ENCODE assay signal across 9 cellular contexts in genomic region chr15:40342421-40343313, GRCh38. TPM values are rescaled to one million over a fixed set of nuclear protein-coding genes. Genes with fewer than 3 reads are reported as not detected.
DNase-seq lines count a peak whose midpoint lies in the region; ATAC-seq, FAIRE-seq and TF ChIP-seq lines count a peak whose summit lies in the region.
"Had no signal": no experiment of that assay in that cellular context is flagged by ENCODE, and none has a peak within 500 bp of the region (broad histone marks: within the 10 kb centered on the region; RNA-seq: fewer than 3 reads in every experiment).

No MANE protein-coding gene starts in this region.

- no peak overlapping the region for H3K4me3 ChIP-seq in HepG2 (replicated peaks in 1 of 3; ENCODE audit: insufficient read depth in 1 of 3, low read depth in 2 of 3, low read length in 3 of 3)
- H3K4me3 ChIP-seq in right lobe of liver, result no peak overlapping the region
- no peak overlapping the region for H3K4me3 ChIP-seq in lower lobe of right lung

- TF ChIP-seq RAD21 in HepG2 (CRISPR knock-in tag; IDR thresholded peaks at IDR 0.05), result no peak

- H3K9me3 ChIP-seq in HepG2 (ENCODE audit: low read length), result no peaks in the 10 kb centered on the region
- H3K9me3 ChIP-seq in right lobe of liver, result no peaks in the 10 kb centered on the region
- no peaks in the 10 kb centered on the region for H3K9me3 ChIP-seq in lower lobe of right lung

- POLR2A ChIA-PET in HepG2 (lab: Yijun Ruan, JAX), result interaction anchor here (2.1 kb wide), 1 partner anchor 20 kb away, joined by 5 read pairs; the partner anchor contains the start of gene INAFM2

- H3K4me1 ChIP-seq in HepG2 (ENCODE audit: insufficient read depth, low read length) (peaks cover 83% of the 10 kb centered on the region), right lobe of liver (peaks cover 0 to 21% (median 9%) of the 10 kb centered on the region in 4 donors), lower lobe of right lung (peaks cover 68% of the 10 kb centered on the region)

- TF ChIP-seq EP300 in HepG2 (IDR thresholded peaks at IDR 0.05; ENCODE audit: low read depth in 2 of 2, low read length in 2 of 2), result no peak
- no peak for TF ChIP-seq EP300 in HepG2 (CRISPR knock-in tag; IDR thresholded peaks at IDR 0.05; ENCODE audit: borderline replicate concordance)

- H3K36me3 ChIP-seq in HepG2 (replicated peaks in 1 of 2; ENCODE audit: control insufficient read depth in 1 of 2, insufficient read depth in 2 of 2, low read length in 2 of 2) (no peaks in the 10 kb centered on the region), right lobe of liver (no peaks in the 10 kb centered on the region), lower lobe of right lung (no peaks in the 10 kb centered on the region)

- no peak for DNase-seq in HepG2 (ENCODE audit: low spot score)
- no peak for DNase-seq in right lobe of liver
- DNase-seq in lower lobe of right lung, result no peak
- DNase-seq in stimulated activated CD4-positive, alpha-beta T cell treated with anti-CD3 and anti-CD28 coated beads, Interleukin-2, amount 100 ng/mL, for 48 hours, result no peak
- no peak for DNase-seq in activated T-cell treated with anti-CD3 and anti-CD28 coated beads, Interleukin-2, amount 50 U/mL, for 1 hour
- DNase-seq: activated CD8-positive, alpha-beta T cell treated with anti-CD3 and anti-CD28 coated beads for 36 hours; islet precursor cell; NCI-H1105 treated with DMSO at 0.1 percent for 48 hours had no signal

- H4K20me1 ChIP-seq in HepG2 (ENCODE audit: insufficient read depth, low read length), result peaks cover 4% of the 10 kb centered on the region; the same call in 1 of the 2 replicates

- intact Hi-C loops in HepG2 (cut with micrococcal nuclease; ENCODE audit: unreplicated experiment), result no loop called here
- intact Hi-C loops in right lobe of liver (cut with DNase I), result loop anchor here in 1 of 2 donors (10.0 kb wide), 1 partner anchor 82 kb away; no protein-coding TSS in a partner anchor
- intact Hi-C loops in lower lobe of right lung (cut with DNase I), result no loop called here

- no peak for FAIRE-seq in HepG2 (lab: Jason Lieb, UNC)

- no peaks in the 10 kb centered on the region; a peak in 1 of 5 replicates for H3K27me3 ChIP-seq in HepG2 (ENCODE audit: control insufficient read depth in 1 of 2, insufficient read depth in 2 of 2, low read length in 2 of 2)
- no peaks in the 10 kb centered on the region for H3K27me3 ChIP-seq in right lobe of liver
- no peaks in the 10 kb centered on the region for H3K27me3 ChIP-seq in lower lobe of right lung (ENCODE audit: low read depth)

- TF ChIP-seq POLR2A in HepG2 (IDR thresholded peaks at IDR 0.05; ENCODE audit: insufficient read depth in 1 of 2, low read depth in 2 of 2, low read length in 2 of 2) (no peak), right lobe of liver (IDR thresholded peaks at IDR 0.05) (no peak)

- WGBS in HepG2 (ENCODE audit: low lambda C conversion rate), result 8% methylated on average over 5 of the region's 7 CpGs
- WGBS in right lobe of liver (ENCODE audit: insufficient coverage, low coverage, low lambda C conversion rate, missing lambda C conversion rate), result 38% methylated on average over 3 of the region's 7 CpGs

- BruUV-seq in HepG2 (replicated peaks; lab: Mats Ljungman, UMichigan), result no TSS peak

- H3K9ac ChIP-seq in HepG2 (ENCODE audit: insufficient read depth, low read depth, low read length), result no peak overlapping the region

- CTCF ChIA-PET in HepG2 (lab: Yijun Ruan, JAX; ENCODE audit: low intra/inter-chr PET ratio, low total read pairs), result no interaction called here

- ATAC-seq in HepG2 (no peak), right lobe of liver (no peak), lower lobe of right lung (no peak), HG03457 (IDR thresholded peaks at IDR 0.05; ENCODE audit: unreplicated experiment) (no peak)
- ATAC-seq: activated CD8-positive, alpha-beta T cell treated with anti-CD3 and anti-CD28 coated beads for 36 hours had no signal

- no peaks in the 10 kb centered on the region for H3K79me2 ChIP-seq in HepG2 (ENCODE audit: insufficient read depth, low read length)

- TF ChIP-seq CTCF in HepG2 (CRISPR knock-in tag; IDR thresholded peaks at IDR 0.05) (no peak), right lobe of liver (IDR thresholded peaks at IDR 0.05) (no peak), lower lobe of right lung (IDR thresholded peaks at IDR 0.05) (no peak)

- H2AFZ ChIP-seq in HepG2 (ENCODE audit: low read length), result no peak overlapping the region

- H3K27ac ChIP-seq in HepG2 (ENCODE audit: extremely low read length, insufficient read depth, low read length) (no peak overlapping the region), right lobe of liver (peak overlapping the region in 1 of 3 donors; percentile 22), lower lobe of right lung (peak overlapping the region; percentile 49)

- peak overlapping the region; percentile 30; the same call in 1 of the 2 replicates for H3K4me2 ChIP-seq in HepG2 (ENCODE audit: low read depth, low read length)

- in situ Hi-C loops in HepG2 (cut with HindIII; ENCODE audit: extremely low pct_ligation_motif_present, low pct_unique_long_range_greater_than_20kb), result no loop called here

RNA-seq across cellular contexts. Expression of gene CCDC9B, which starts 1.9 kb away (rescaled TPM):
- total RNA-seq in HepG2 (2016; rRNA removed; fragmentation: Illumina TruSeq; extraction: Trizol) (1.0 and 1.6 TPM in 2 replicates), right lobe of liver (10 to 100 TPM in 1 of 6 experiments, 1 to 10 TPM in 5; 4.2 to 11.9 (median 4.7) TPM), lower lobe of right lung (71.4 TPM)
- total RNA-seq in HepG2 (2016; cell fraction: cytosol; rRNA removed; fragmentation: Illumina TruSeq; extraction: Trizol; ENCODE audit: low read depth), result 0.20 and 0.71 TPM in 2 replicates
- total RNA-seq in HepG2 (2016; cell fraction: insoluble cytoplasmic fraction; rRNA removed; fragmentation: Illumina TruSeq; extraction: Trizol), result 0.89 and 1.7 TPM in 2 replicates
- 0.74 and 0.79 TPM in 2 replicates for total RNA-seq in HepG2 (2016; cell fraction: membrane; rRNA removed; fragmentation: Illumina TruSeq; extraction: Trizol)
- total RNA-seq in HepG2 (2016; cell fraction: nucleus; rRNA removed; fragmentation: Illumina TruSeq; extraction: Trizol), result 5.4 and 6.0 TPM in 2 replicates
- 0.98 and 1.3 TPM in 2 replicates for polyA plus RNA-seq in HepG2 (2011; rRNA removed)
- 0.34 and 0.46 TPM in 2 replicates for polyA plus RNA-seq in HepG2 (2011; cell fraction: cytosol; rRNA removed)
- polyA plus RNA-seq in HepG2 (2011; cell fraction: nucleus; rRNA removed), result 16.0 and 21.0 TPM in 2 replicates
- 1.9 and 2.3 TPM in 2 replicates for polyA plus RNA-seq in HepG2 (2012)
- 0.20 and 0.31 TPM in 2 replicates for polyA plus RNA-seq in HepG2 (2016; cell fraction: cytosol; fragmentation: Illumina TruSeq; extraction: Trizol; ENCODE audit: low read depth)
- polyA plus RNA-seq in HepG2 (2016; cell fraction: insoluble cytoplasmic fraction; fragmentation: Illumina TruSeq; extraction: Trizol; ENCODE audit: low read depth), result 0.72 and 1.5 TPM in 2 replicates
- polyA plus RNA-seq in HepG2 (2016; cell fraction: membrane; fragmentation: Illumina TruSeq; extraction: Trizol; ENCODE audit: low read depth), result 0.16 and 0.26 TPM in 2 replicates
- polyA plus RNA-seq in HepG2 (2016; cell fraction: nucleus; fragmentation: Illumina TruSeq; extraction: Trizol; ENCODE audit: insufficient read depth, low read depth), result 10.8 and 14.7 TPM in 2 replicates
- polyA minus RNA-seq in HepG2 (2011; rRNA and poly(A)+ RNA removed; ENCODE audit: low replicate concordance), result 3.8 and 11.1 TPM in 2 replicates
- 0.69 and 2.3 TPM in 2 replicates for polyA minus RNA-seq in HepG2 (2011; cell fraction: cytosol; rRNA and poly(A)+ RNA removed)
- 16.1 and 20.5 TPM in 2 replicates for polyA minus RNA-seq in HepG2 (2011; cell fraction: nucleus; rRNA and poly(A)+ RNA removed)

RNA-seq across cellular contexts. Expression of gene PHGR1, which starts 8.2 kb away (rescaled TPM):
- total RNA-seq in HepG2 (2016; rRNA removed; fragmentation: Illumina TruSeq; extraction: Trizol) (not detected in 2 replicates), right lobe of liver (not detected), lower lobe of right lung (not detected)
- total RNA-seq in HepG2 (2016; cell fraction: cytosol; rRNA removed; fragmentation: Illumina TruSeq; extraction: Trizol; ENCODE audit: low read depth), result not detected in 2 replicates
- total RNA-seq in HepG2 (2016; cell fraction: insoluble cytoplasmic fraction; rRNA removed; fragmentation: Illumina TruSeq; extraction: Trizol), result not detected in 2 replicates
- total RNA-seq in HepG2 (2016; cell fraction: membrane; rRNA removed; fragmentation: Illumina TruSeq; extraction: Trizol), result not detected in 2 replicates
- total RNA-seq in HepG2 (2016; cell fraction: nucleus; rRNA removed; fragmentation: Illumina TruSeq; extraction: Trizol), result not detected in 2 replicates
- not detected in 2 replicates for polyA plus RNA-seq in HepG2 (2011; rRNA removed)
- not detected in 2 replicates for polyA plus RNA-seq in HepG2 (2011; cell fraction: cytosol; rRNA removed)
- not detected in 2 replicates for polyA plus RNA-seq in HepG2 (2011; cell fraction: nucleus; rRNA removed)
- not detected in 2 replicates for polyA plus RNA-seq in HepG2 (2012)
- polyA plus RNA-seq in HepG2 (2016; cell fraction: cytosol; fragmentation: Illumina TruSeq; extraction: Trizol; ENCODE audit: low read depth), result not detected in 2 replicates
- polyA plus RNA-seq in HepG2 (2016; cell fraction: insoluble cytoplasmic fraction; fragmentation: Illumina TruSeq; extraction: Trizol; ENCODE audit: low read depth), result not detected in 2 replicates
- not detected in 2 replicates for polyA plus RNA-seq in HepG2 (2016; cell fraction: membrane; fragmentation: Illumina TruSeq; extraction: Trizol; ENCODE audit: low read depth)
- not detected in 2 replicates for polyA plus RNA-seq in HepG2 (2016; cell fraction: nucleus; fragmentation: Illumina TruSeq; extraction: Trizol; ENCODE audit: insufficient read depth, low read depth)
- polyA minus RNA-seq in HepG2 (2011; rRNA and poly(A)+ RNA removed; ENCODE audit: low replicate concordance), result not detected in 2 replicates
- not detected in 2 replicates for polyA minus RNA-seq in HepG2 (2011; cell fraction: cytosol; rRNA and poly(A)+ RNA removed)
- polyA minus RNA-seq in HepG2 (2011; cell fraction: nucleus; rRNA and poly(A)+ RNA removed), result not detected in 2 replicates
- total RNA-seq: activated CD8-positive, alpha-beta T cell treated with anti-CD3 and anti-CD28 coated beads for 36 hours had no signal

RNA-seq across cellular contexts. Expression of gene DISP2, which starts 15.4 kb away (rescaled TPM):
- total RNA-seq in HepG2 (2016; rRNA removed; fragmentation: Illumina TruSeq; extraction: Trizol) (0.09 and 0.15 TPM in 2 replicates), right lobe of liver (under 1 TPM; 0.06 to 0.71 (median 0.16) TPM), lower lobe of right lung (4.3 TPM)
- 0.20 TPM in 1 of 2 replicates, not detected in the other for total RNA-seq in HepG2 (2016; cell fraction: cytosol; rRNA removed; fragmentation: Illumina TruSeq; extraction: Trizol; ENCODE audit: low read depth)
- total RNA-seq in HepG2 (2016; cell fraction: insoluble cytoplasmic fraction; rRNA removed; fragmentation: Illumina TruSeq; extraction: Trizol), result 0.01 and 0.15 TPM in 2 replicates
- total RNA-seq in HepG2 (2016; cell fraction: membrane; rRNA removed; fragmentation: Illumina TruSeq; extraction: Trizol), result 0.14 and 0.25 TPM in 2 replicates
- total RNA-seq in HepG2 (2016; cell fraction: nucleus; rRNA removed; fragmentation: Illumina TruSeq; extraction: Trizol), result 0.09 and 0.88 TPM in 2 replicates
- 0.07 and 0.32 TPM in 2 replicates for polyA plus RNA-seq in HepG2 (2011; rRNA removed)
- polyA plus RNA-seq in HepG2 (2011; cell fraction: cytosol; rRNA removed), result 0.03 and 0.05 TPM in 2 replicates
- 0.12 and 0.14 TPM in 2 replicates for polyA plus RNA-seq in HepG2 (2011; cell fraction: nucleus; rRNA removed)
- 0.03 and 0.12 TPM in 2 replicates for polyA plus RNA-seq in HepG2 (2012)
- polyA plus RNA-seq in HepG2 (2016; cell fraction: cytosol; fragmentation: Illumina TruSeq; extraction: Trizol; ENCODE audit: low read depth), result 0.01 and 0.08 TPM in 2 replicates
- polyA plus RNA-seq in HepG2 (2016; cell fraction: insoluble cytoplasmic fraction; fragmentation: Illumina TruSeq; extraction: Trizol; ENCODE audit: low read depth), result 0.03 and 0.20 TPM in 2 replicates
- 0.26 and 0.30 TPM in 2 replicates for polyA plus RNA-seq in HepG2 (2016; cell fraction: membrane; fragmentation: Illumina TruSeq; extraction: Trizol; ENCODE audit: low read depth)
- polyA plus RNA-seq in HepG2 (2016; cell fraction: nucleus; fragmentation: Illumina TruSeq; extraction: Trizol; ENCODE audit: insufficient read depth, low read depth), result 1.5 and 2.3 TPM in 2 replicates
- 0.40 and 1.0 TPM in 2 replicates for polyA minus RNA-seq in HepG2 (2011; rRNA and poly(A)+ RNA removed; ENCODE audit: low replicate concordance)
- 0.09 and 0.59 TPM in 2 replicates for polyA minus RNA-seq in HepG2 (2011; cell fraction: cytosol; rRNA and poly(A)+ RNA removed)
- polyA minus RNA-seq in HepG2 (2011; cell fraction: nucleus; rRNA and poly(A)+ RNA removed), result 0.37 and 0.64 TPM in 2 replicates

RNA-seq across cellular contexts. Expression of gene INAFM2, which starts 19.2 kb away (rescaled TPM):
- total RNA-seq in HepG2 (2016; rRNA removed; fragmentation: Illumina TruSeq; extraction: Trizol), result 6.5 and 8.1 TPM in 2 replicates
- total RNA-seq in HepG2 (2016; cell fraction: cytosol; rRNA removed; fragmentation: Illumina TruSeq; extraction: Trizol; ENCODE audit: low read depth), result 2.3 and 2.5 TPM in 2 replicates
- total RNA-seq in HepG2 (2016; cell fraction: insoluble cytoplasmic fraction; rRNA removed; fragmentation: Illumina TruSeq; extraction: Trizol), result 6.7 and 7.0 TPM in 2 replicates
- 8.8 and 9.5 TPM in 2 replicates for total RNA-seq in HepG2 (2016; cell fraction: membrane; rRNA removed; fragmentation: Illumina TruSeq; extraction: Trizol)
- 5.3 and 7.0 TPM in 2 replicates for total RNA-seq in HepG2 (2016; cell fraction: nucleus; rRNA removed; fragmentation: Illumina TruSeq; extraction: Trizol)
- polyA plus RNA-seq in HepG2 (2011; rRNA removed), result 5.4 and 5.5 TPM in 2 replicates
- 2.7 and 3.4 TPM in 2 replicates for polyA plus RNA-seq in HepG2 (2011; cell fraction: cytosol; rRNA removed)
- polyA plus RNA-seq in HepG2 (2011; cell fraction: nucleus; rRNA removed), result 2.2 and 2.7 TPM in 2 replicates
- polyA plus RNA-seq in HepG2 (2012), result 4.1 and 4.6 TPM in 2 replicates
- 1.7 and 3.1 TPM in 2 replicates for polyA plus RNA-seq in HepG2 (2016; cell fraction: cytosol; fragmentation: Illumina TruSeq; extraction: Trizol; ENCODE audit: low read depth)
- polyA plus RNA-seq in HepG2 (2016; cell fraction: insoluble cytoplasmic fraction; fragmentation: Illumina TruSeq; extraction: Trizol; ENCODE audit: low read depth), result 6.6 and 7.4 TPM in 2 replicates
- polyA plus RNA-seq in HepG2 (2016; cell fraction: membrane; fragmentation: Illumina TruSeq; extraction: Trizol; ENCODE audit: low read depth), result 5.0 and 6.1 TPM in 2 replicates
- 5.7 and 8.4 TPM in 2 replicates for polyA plus RNA-seq in HepG2 (2016; cell fraction: nucleus; fragmentation: Illumina TruSeq; extraction: Trizol; ENCODE audit: insufficient read depth, low read depth)
- 3.4 and 5.5 TPM in 2 replicates for polyA minus RNA-seq in HepG2 (2011; rRNA and poly(A)+ RNA removed; ENCODE audit: low replicate concordance)
- 4.6 and 5.2 TPM in 2 replicates for polyA minus RNA-seq in HepG2 (2011; cell fraction: cytosol; rRNA and poly(A)+ RNA removed)
- polyA minus RNA-seq in HepG2 (2011; cell fraction: nucleus; rRNA and poly(A)+ RNA removed), result 2.2 and 4.2 TPM in 2 replicates
- total RNA-seq in right lobe of liver, result 1 to 10 TPM; 4.6 to 8.7 (median 5.8) TPM
- total RNA-seq in lower lobe of right lung, result 33.8 TPM

RNA-seq across cellular contexts. Expression of gene PLCB2, which starts 34.9 kb away (rescaled TPM):
- not detected in 2 replicates for total RNA-seq in HepG2 (2016; rRNA removed; fragmentation: Illumina TruSeq; extraction: Trizol)
- not detected in 2 replicates for total RNA-seq in HepG2 (2016; cell fraction: cytosol; rRNA removed; fragmentation: Illumina TruSeq; extraction: Trizol; ENCODE audit: low read depth)
- total RNA-seq in HepG2 (2016; cell fraction: insoluble cytoplasmic fraction; rRNA removed; fragmentation: Illumina TruSeq; extraction: Trizol), result not detected in 2 replicates
- not detected in 2 replicates for total RNA-seq in HepG2 (2016; cell fraction: membrane; rRNA removed; fragmentation: Illumina TruSeq; extraction: Trizol)
- not detected in 2 replicates for total RNA-seq in HepG2 (2016; cell fraction: nucleus; rRNA removed; fragmentation: Illumina TruSeq; extraction: Trizol)
- polyA plus RNA-seq in HepG2 (2011; rRNA removed), result 0.11 TPM in 1 of 2 replicates, not detected in the other
- 0.05 and 0.06 TPM in 2 replicates for polyA plus RNA-seq in HepG2 (2011; cell fraction: cytosol; rRNA removed)
- 0.39 and 0.71 TPM in 2 replicates for polyA plus RNA-seq in HepG2 (2011; cell fraction: nucleus; rRNA removed)
- not detected in 2 replicates for polyA plus RNA-seq in HepG2 (2012)
- polyA plus RNA-seq in HepG2 (2016; cell fraction: cytosol; fragmentation: Illumina TruSeq; extraction: Trizol; ENCODE audit: low read depth), result not detected in 2 replicates
- polyA plus RNA-seq in HepG2 (2016; cell fraction: insoluble cytoplasmic fraction; fragmentation: Illumina TruSeq; extraction: Trizol; ENCODE audit: low read depth), result not detected in 2 replicates
- polyA plus RNA-seq in HepG2 (2016; cell fraction: membrane; fragmentation: Illumina TruSeq; extraction: Trizol; ENCODE audit: low read depth), result not detected in 2 replicates
- not detected in 2 replicates for polyA plus RNA-seq in HepG2 (2016; cell fraction: nucleus; fragmentation: Illumina TruSeq; extraction: Trizol; ENCODE audit: insufficient read depth, low read depth)
- polyA minus RNA-seq in HepG2 (2011; rRNA and poly(A)+ RNA removed; ENCODE audit: low replicate concordance), result 29.2 TPM in 1 of 2 replicates, not detected in the other
- not detected in 2 replicates for polyA minus RNA-seq in HepG2 (2011; cell fraction: cytosol; rRNA and poly(A)+ RNA removed)
- not detected in 2 replicates for polyA minus RNA-seq in HepG2 (2011; cell fraction: nucleus; rRNA and poly(A)+ RNA removed)
- 10 to 100 TPM in 2 of 6 experiments, 1 to 10 TPM in 4; 5.0 to 18.0 (median 7.2) TPM for total RNA-seq in right lobe of liver
- total RNA-seq in lower lobe of right lung, result 105 TPM
